15 cellular contexts compared by ENCODE assay signal in genomic region chr3:31729082-31729481, GRCh38.
DNase-seq lines count a peak whose midpoint lies in the region; ATAC-seq and TF ChIP-seq lines count a peak whose summit lies in the region.
"Had no signal": no experiment of that assay in that cellular context is flagged by ENCODE, and none has a peak within 500 bp of the region (broad histone marks: within the 10 kb centered on the region; RNA-seq: fewer than 3 reads in every experiment).

No MANE protein-coding gene starts in this region.

- H3K27ac ChIP-seq in HCT116 (ENCODE audit: low read depth, low read length) (no peak overlapping the region), mammary epithelial cell (ENCODE audit: insufficient read depth, low read depth, low read length) (no peak overlapping the region)
- H3K27ac ChIP-seq: BLaER1 treated with 17β-estradiol and CSF1 and Interleukin-3, amounts not matched to agents 10 nM and 100 nM had no signal

- H3K79me2 ChIP-seq in HCT116 (ENCODE audit: insufficient read depth, low read length) (no peaks in the 10 kb centered on the region), mammary epithelial cell (ENCODE audit: insufficient read depth, low read length) (peaks cover 5% of the 10 kb centered on the region)

- no peaks in the 10 kb centered on the region for H3K27me3 ChIP-seq in HCT116 (ENCODE audit: insufficient read depth, low read length)
- no peaks in the 10 kb centered on the region for H3K27me3 ChIP-seq in mammary epithelial cell (ENCODE audit: insufficient read depth, low read length)
- H3K27me3 ChIP-seq: BLaER1 treated with 17β-estradiol and CSF1 and Interleukin-3, amounts not matched to agents 10 nM and 100 nM had no signal

- TF ChIP-seq CTCF in HCT116 (IDR thresholded peaks at IDR 0.05 in 2 of 3, conservative IDR thresholded peaks at IDR 0.05 in 1 of 3; ENCODE audit: borderline replicate concordance in 1 of 3, insufficient read depth in 1 of 3, low read depth in 2 of 3, low read length in 2 of 3) (no peak), mammary epithelial cell (conservative IDR thresholded peaks at IDR 0.05 in 1 of 2, IDR thresholded peaks at IDR 0.05 in 1 of 2; ENCODE audit: extremely low read depth in 1 of 2, insufficient read depth in 1 of 2, low read depth in 1 of 2, low read length in 2 of 2) (no peak), nephron progenitor cell (IDR thresholded peaks at IDR 0.05) (no peak)

- H3K27me3 Mint-ChIP-seq in nephron progenitor cell (ENCODE audit: low read depth, poor library complexity) = peaks cover 5% of the 10 kb centered on the region

- H3K9me3 Mint-ChIP-seq in nephron progenitor cell = no peaks in the 10 kb centered on the region

- TF ChIP-seq POLR2A in HCT116 (IDR thresholded peaks at IDR 0.05; ENCODE audit: borderline replicate concordance, extremely low read depth, insufficient read depth, insufficient read length) = no peak

- H3K4me2 ChIP-seq in HCT116 (ENCODE audit: low read length) (peak overlapping the region; percentile 45), mammary epithelial cell (ENCODE audit: insufficient read depth, low read depth, low read length) (no peak overlapping the region)
- H3K4me2 ChIP-seq: BLaER1 treated with 17β-estradiol and CSF1 and Interleukin-3, amounts not matched to agents 10 nM and 100 nM had no signal

- no peaks in the 10 kb centered on the region for H3K9me2 ChIP-seq in HCT116 (ENCODE audit: insufficient read depth)

- intact Hi-C loops in HCT116 (cut with micrococcal nuclease) (loop anchor here (5.0 kb wide), 1 partner anchor 413 kb away; no protein-coding TSS in a partner anchor), mammary epithelial cell (cut with micrococcal nuclease) (no loop called here)

- no peak for TF ChIP-seq RAD21 in HCT116 (IDR thresholded peaks at IDR 0.05; ENCODE audit: low read depth)

- in situ Hi-C loops in mammary epithelial cell (cut with MboI; ENCODE audit: low sequenced_read_pairs in 2 of 2) = no loop called here

- H2AFZ ChIP-seq in HCT116 (ENCODE audit: low read depth, low read length, poor library complexity, severe bottlenecking) = no peak overlapping the region
- no peak overlapping the region for H2AFZ ChIP-seq in mammary epithelial cell (ENCODE audit: low read depth, low read length)

- H3K36me3 ChIP-seq in HCT116 (ENCODE audit: control insufficient read depth in 1 of 2, insufficient read depth in 2 of 2, low read length in 2 of 2) (no peaks in the 10 kb centered on the region), mammary epithelial cell (ENCODE audit: insufficient read depth, low read length) (peaks cover 6% of the 10 kb centered on the region)
- H3K36me3 ChIP-seq: BLaER1 treated with 17β-estradiol and CSF1 and Interleukin-3, amounts not matched to agents 10 nM and 100 nM had no signal

- DNase-seq in NCI-H2171 treated with DMSO at 0.1 percent for 48 hours (lab: John Stamatoyannopoulos, UW) (peak; percentile 66), NCI-H2171 (lab: John Stamatoyannopoulos, UW) (no peak), HCT116 (ENCODE audit: low read depth, low spot score) (no peak), mammary epithelial cell (peak; percentile 24), nephron progenitor cell (no peak)
- DNase-seq: KBM-7, NCI-H1092, NCI-H1694, NCI-H2227 treated with DMSO at 0.1 percent for 48 hours, SHP77 treated with DMSO at 0.1 percent for 48 hours, T-helper 17 cell had no signal

- ATAC-seq in HCT116 (no peak), HG03439 (IDR thresholded peaks at IDR 0.05; ENCODE audit: unreplicated experiment) (no peak), GM18519 (IDR thresholded peaks at IDR 0.05; ENCODE audit: low FRiP score, unreplicated experiment) (no peak), HG03039 (IDR thresholded peaks at IDR 0.05; ENCODE audit: unreplicated experiment) (no peak)
- ATAC-seq: T-helper 17 cell had no signal

- no peak overlapping the region for H3K9ac ChIP-seq in HCT116 (ENCODE audit: low read length)
- H3K9ac ChIP-seq in mammary epithelial cell (ENCODE audit: insufficient read depth, low read length) = no peak overlapping the region
- H3K9ac ChIP-seq: BLaER1 treated with 17β-estradiol and CSF1 and Interleukin-3, amounts not matched to agents 10 nM and 100 nM had no signal

- no peak overlapping the region for H3K4me3 Mint-ChIP-seq in nephron progenitor cell
- H3K4me3 Mint-ChIP-seq: T-helper 17 cell had no signal

- dilution Hi-C loops in mammary epithelial cell (cut with HindIII; ENCODE audit: low sequenced_read_pairs) = no loop called here

- CTCF ChIA-PET in HCT116 (lab: Charles Lee) (no interaction called here), mammary epithelial cell (lab: Charles Lee; ENCODE audit: low non-redundant PET) (no interaction called here)

- no TSS peak for BruUV-seq in HCT116 (replicated peaks; lab: Mats Ljungman, UMichigan)
- BruUV-seq in mammary epithelial cell (replicated peaks; lab: Mats Ljungman, UMichigan) = no TSS peak

- H4K20me1 ChIP-seq in HCT116 (ENCODE audit: insufficient read depth) (no peaks in the 10 kb centered on the region), mammary epithelial cell (ENCODE audit: insufficient read depth, low read length) (no peaks in the 10 kb centered on the region)
- H4K20me1 ChIP-seq: BLaER1 treated with 17β-estradiol and CSF1 and Interleukin-3, amounts not matched to agents 10 nM and 100 nM had no signal

- 90% methylated on average over 3 of the region's 3 CpGs for WGBS in mammary epithelial cell (ENCODE audit: low coverage, missing lambda C conversion rate)

- RAD21 ChIA-PET in HCT116 (lab: Charles Lee; ENCODE audit: low non-redundant PET in 1 of 2, low total read pairs in 2 of 2, uncharacterized antibody in 2 of 2, unreplicated experiment in 2 of 2) = no interaction called here

- H3K36me3 Mint-ChIP-seq in nephron progenitor cell (ENCODE audit: low read depth) = no peaks in the 10 kb centered on the region

- H3K9me3 ChIP-seq in HCT116 (ENCODE audit: control insufficient read depth in 1 of 2, insufficient read depth in 1 of 2, low read depth in 1 of 2, low read length in 2 of 2) (no peaks in the 10 kb centered on the region), mammary epithelial cell (replicated peaks; ENCODE audit: insufficient read depth, low read length) (no peaks in the 10 kb centered on the region)
- H3K9me3 ChIP-seq: BLaER1 treated with 17β-estradiol and CSF1 and Interleukin-3, amounts not matched to agents 10 nM and 100 nM had no signal

- peak overlapping the region; percentile 75 for H3K27ac Mint-ChIP-seq in nephron progenitor cell
- H3K27ac Mint-ChIP-seq: T-helper 17 cell had no signal

- POLR2A ChIA-PET in HCT116 (lab: Charles Lee) = no interaction called here

- H3K4me1 ChIP-seq in HCT116 (ENCODE audit: control insufficient read depth in 1 of 2, insufficient read depth in 2 of 2, low read length in 2 of 2) = peaks cover 4 to 11% of the 10 kb centered on the region in 2 experiments
- H3K4me1 ChIP-seq in mammary epithelial cell (ENCODE audit: insufficient read depth, low read length) = peaks cover 4% of the 10 kb centered on the region
- H3K4me1 ChIP-seq: BLaER1 treated with 17β-estradiol and CSF1 and Interleukin-3, amounts not matched to agents 10 nM and 100 nM had no signal

- no peak overlapping the region for H3K4me3 ChIP-seq in HCT116 (replicated peaks in 1 of 2; ENCODE audit: low read depth in 1 of 2, low read length in 2 of 2)
- H3K4me3 ChIP-seq in mammary epithelial cell (replicated peaks in 1 of 3; ENCODE audit: insufficient read depth in 1 of 3, low read depth in 2 of 3, low read length in 3 of 3) = no peak overlapping the region
- H3K4me3 ChIP-seq: BLaER1 treated with 17β-estradiol and CSF1 and Interleukin-3, amounts not matched to agents 10 nM and 100 nM had no signal

- peaks cover 20% of the 10 kb centered on the region for H3K4me1 Mint-ChIP-seq in nephron progenitor cell

TF ChIP-seq in HCT116, 20 proteins besides CTCF, POLR2A, EP300 and RAD21:
- TF ChIP-seq ATF3 (IDR thresholded peaks at IDR 0.05) (no peak), JUND (IDR thresholded peaks at IDR 0.05) (no peak), CBX3 (IDR thresholded peaks at IDR 0.05; ENCODE audit: low read depth) (no peak), EZH2 (IDR thresholded peaks at IDR 0.05) (no peak), YY1 (IDR thresholded peaks at IDR 0.05; ENCODE audit: extremely low read depth, insufficient replicate concordance, low read depth, low read length) (no peak), SRF (IDR thresholded peaks at IDR 0.05; ENCODE audit: low read depth) (no peak), SP1 (IDR thresholded peaks at IDR 0.05; ENCODE audit: low read depth) (no peak), ZNF274 (IDR thresholded peaks at IDR 0.05; ENCODE audit: low read depth, low read length) (no peak), FOSL1 (IDR thresholded peaks at IDR 0.05; ENCODE audit: low read depth) (no peak), EGR1 (IDR thresholded peaks at IDR 0.05; ENCODE audit: low read depth) (no peak), POLR2AphosphoS5 (IDR thresholded peaks at IDR 0.05; ENCODE audit: low read depth, low read length) (no peak)

Comparison
In these comparisons a context has a peak if more than half of its experiments do, and no peak if none do; other contexts are left out.
1. DNase-seq: peak in NCI-H2171 treated with DMSO at 0.1 percent for 48 hours (single experiment) and mammary epithelial cell (single experiment); none in NCI-H2171 (single experiment), HCT116 (single experiment) and nephron progenitor cell (single experiment).